ENCODE assay signal across 25 cellular contexts in the genomic region with DNA sequence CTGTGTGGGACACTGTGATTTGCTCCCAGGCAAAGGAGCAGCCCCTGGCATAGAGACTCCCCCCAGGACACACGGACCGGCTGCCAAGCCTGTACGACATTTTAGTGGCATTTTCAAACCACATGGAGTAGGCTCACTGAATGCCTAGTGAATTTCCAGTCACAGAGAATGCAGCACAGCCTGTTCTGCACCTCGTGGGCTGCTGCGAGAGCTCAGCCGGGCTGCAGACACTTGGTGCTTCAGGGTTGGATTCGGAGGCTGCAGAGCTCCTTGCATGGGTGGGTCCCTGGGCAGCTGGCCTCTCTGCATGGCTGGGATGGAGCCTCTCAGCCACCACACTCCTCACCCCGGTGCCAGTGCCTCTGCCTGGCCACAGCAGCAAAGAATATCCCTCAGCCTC. TPM values are rescaled to one million over a fixed set of nuclear protein-coding genes. Genes with fewer than 3 reads are reported as not detected.
"Had no signal": no experiment of that assay in that cellular context is flagged by ENCODE, and none has a peak within 500 bp of the region (broad histone marks: within the 10 kb centered on the region; RNA-seq: fewer than 3 reads in every experiment).

No MANE protein-coding gene starts in this region.

- DNase-seq: activated CD4-positive, alpha-beta T cell treated with anti-CD3 and anti-CD28 coated beads for 4 hours; activated CD8-positive, alpha-beta memory T cell treated with anti-CD3 and anti-CD28 coated beads, Interleukin-2, amount 50 U/mL, for 4 hours; activated CD8-positive, alpha-beta T cell treated with anti-CD3 and anti-CD28 coated beads for 36 hours; activated gamma-delta T cell treated with Interleukin-2 at 50 U/mL for 16 hours; activated naive CD4-positive, alpha-beta T cell treated with anti-CD3 and anti-CD28 coated beads, Interleukin-2, amount 50 U/mL, for 16 hours; activated naive CD8-positive, alpha-beta T cell treated with anti-CD3 and anti-CD28 coated beads, Interleukin-2, amount 10 ng/mL, durations not matched to agents 7 days and 5 days; activated T-cell treated with anti-CD3 and anti-CD28 coated beads, Interleukin-2, amount 50 U/mL, for 72 hours; adrenal gland; MM.1S; NCI-H1105; NCI-H1436; NCI-H1694 treated with DMSO at 0.1 percent for 48 hours; NCI-H2029 treated with DMSO at 0.1 percent for 48 hours; NCI-H345; NCI-H510A treated with DMSO at 0.1 percent for 48 hours; NCI-H69; NK-92 treated with Interleukin-12 subunit alpha and Interleukin-12 subunit beta, amount 100 ng/mL, for 24 hours; Peyer's patch; Right ventricle myocardium superior; SJCRH30; SK-N-SH; SW 1271 had no signal

- ATAC-seq: activated CD4-positive, CD25-positive, alpha-beta regulatory T cell treated with anti-CD3 and anti-CD28 coated beads, Interleukin-2, amount 50 U/mL, for 24 hours; activated CD8-positive, alpha-beta T cell treated with anti-CD3 and anti-CD28 coated beads for 36 hours; activated T-cell treated with anti-CD3 and anti-CD28 coated beads, Interleukin-2, amount 50 U/mL, for 72 hours had no signal

- H3K4me3 ChIP-seq: adrenal gland, Peyer's patch, SJCRH30 had no signal

- H3K4me2 ChIP-seq: SK-N-SH had no signal

- H3K27ac ChIP-seq: adrenal gland, Peyer's patch, RWPE1, SJCRH30 had no signal

- H3K4me1 ChIP-seq: adrenal gland, Peyer's patch, SJCRH30 had no signal

- H3K9ac ChIP-seq: SK-N-SH had no signal

- H3K9me3 ChIP-seq: adrenal gland, Peyer's patch, SJCRH30, SK-N-SH had no signal

- H3K36me3 ChIP-seq: adrenal gland, Peyer's patch, SJCRH30 had no signal

- H3K27me3 ChIP-seq: adrenal gland, Peyer's patch, SJCRH30 had no signal

RNA-seq across cellular contexts. Expression of gene HNF1B, which starts 51.2 kb away (rescaled TPM):
- total RNA-seq: bronchial epithelial cell, Right ventricle myocardium superior, SJCRH30 had no signal
- polyA plus RNA-seq: SK-N-SH had no signal
